In the genomic region with DNA sequence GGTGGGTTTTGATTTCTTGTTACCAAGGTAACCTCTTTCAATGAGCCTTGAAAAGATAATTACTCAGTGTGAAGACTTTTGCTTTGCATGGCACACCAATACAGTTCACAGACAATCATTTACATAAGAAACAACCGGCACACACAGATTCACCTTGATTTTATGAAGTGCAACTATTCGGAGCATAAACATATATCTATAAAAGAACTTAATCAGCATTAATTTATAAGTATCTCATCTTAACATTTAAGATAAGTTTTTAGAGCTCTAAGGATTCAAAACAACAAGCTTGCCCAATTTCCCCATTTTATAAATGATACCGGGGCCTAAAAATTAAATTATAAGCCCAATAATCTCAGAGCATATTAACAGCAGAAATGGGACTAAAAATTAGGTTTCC, we compare ENCODE assay signal across 21 cellular contexts.
"Had no signal": no experiment of that assay in that cellular context is flagged by ENCODE, and none has a peak within 500 bp of the region (broad histone marks: within the 10 kb centered on the region; RNA-seq: fewer than 3 reads in every experiment).

No MANE protein-coding gene starts in this region.

- DNase-seq: islet precursor cell; left ventricle myocardium inferior; mesendoderm; naive B cell; natural killer cell; nephron progenitor cell; ovary; retina; right cardiac atrium; sigmoid colon; small intestine; spleen; stimulated activated CD4-positive, alpha-beta T cell treated with anti-CD3 and anti-CD28 coated beads, Interleukin-4, amount 100 ng/mL, for 24 hours; stimulated activated naive CD4-positive, alpha-beta T cell; tibial artery; trophoblast cell; upper lobe of right lung had no signal

- H3K27ac ChIP-seq: hepatocyte, left ventricle myocardium inferior, ovary, sigmoid colon, spleen, suprapubic skin, thoracic aorta, tibial artery, upper lobe of right lung had no signal

- H3K4me3 ChIP-seq: hepatocyte, left ventricle myocardium inferior, lung, ovary, sigmoid colon, spleen, suprapubic skin, thoracic aorta, tibial artery, upper lobe of right lung had no signal

- H3K36me3 ChIP-seq: left ventricle myocardium inferior, ovary, sigmoid colon, spleen, suprapubic skin, thoracic aorta, tibial artery, upper lobe of right lung had no signal

- H3K9me3 ChIP-seq: ovary, suprapubic skin, thoracic aorta, tibial artery, upper lobe of right lung had no signal
